ENCODE assay signal across 1 cellular context in the genomic region with DNA sequence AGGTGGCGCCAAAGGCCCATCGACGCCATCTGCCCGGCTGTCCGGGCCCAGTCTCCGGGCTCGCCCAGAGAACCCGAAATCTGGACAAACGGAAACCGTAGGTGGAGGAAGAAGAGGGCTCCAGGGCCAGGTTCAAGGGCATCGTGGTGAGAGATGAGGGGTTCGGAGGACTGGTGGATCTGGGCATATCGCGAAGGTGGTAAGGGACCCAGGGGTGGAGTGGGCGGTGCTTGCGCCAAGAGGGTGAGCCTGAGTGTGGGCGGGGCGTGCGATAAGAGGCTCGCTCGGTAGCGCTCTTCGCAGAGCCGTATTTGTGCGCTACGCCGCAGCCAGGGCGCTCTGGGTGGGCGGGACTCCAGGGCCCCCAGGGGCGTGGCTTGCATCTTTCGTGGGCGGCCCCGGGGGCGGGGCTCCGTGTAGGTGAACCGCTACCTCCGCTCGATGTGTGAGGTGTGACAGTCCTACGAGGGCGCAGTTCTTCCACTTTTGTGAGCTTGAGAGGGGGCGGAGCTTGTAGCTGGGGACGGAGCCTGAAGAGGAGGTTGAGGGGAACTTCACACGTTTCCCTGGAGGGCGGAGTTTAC.
TF ChIP-seq lines count a peak whose summit lies in the region.

No MANE protein-coding gene starts in this region.

TF ChIP-seq in HepG2, 621 proteins besides CTCF, POLR2A, EP300 and RAD21 (continued from another document and continues in another):
- TF ChIP-seq, protein P1, sequence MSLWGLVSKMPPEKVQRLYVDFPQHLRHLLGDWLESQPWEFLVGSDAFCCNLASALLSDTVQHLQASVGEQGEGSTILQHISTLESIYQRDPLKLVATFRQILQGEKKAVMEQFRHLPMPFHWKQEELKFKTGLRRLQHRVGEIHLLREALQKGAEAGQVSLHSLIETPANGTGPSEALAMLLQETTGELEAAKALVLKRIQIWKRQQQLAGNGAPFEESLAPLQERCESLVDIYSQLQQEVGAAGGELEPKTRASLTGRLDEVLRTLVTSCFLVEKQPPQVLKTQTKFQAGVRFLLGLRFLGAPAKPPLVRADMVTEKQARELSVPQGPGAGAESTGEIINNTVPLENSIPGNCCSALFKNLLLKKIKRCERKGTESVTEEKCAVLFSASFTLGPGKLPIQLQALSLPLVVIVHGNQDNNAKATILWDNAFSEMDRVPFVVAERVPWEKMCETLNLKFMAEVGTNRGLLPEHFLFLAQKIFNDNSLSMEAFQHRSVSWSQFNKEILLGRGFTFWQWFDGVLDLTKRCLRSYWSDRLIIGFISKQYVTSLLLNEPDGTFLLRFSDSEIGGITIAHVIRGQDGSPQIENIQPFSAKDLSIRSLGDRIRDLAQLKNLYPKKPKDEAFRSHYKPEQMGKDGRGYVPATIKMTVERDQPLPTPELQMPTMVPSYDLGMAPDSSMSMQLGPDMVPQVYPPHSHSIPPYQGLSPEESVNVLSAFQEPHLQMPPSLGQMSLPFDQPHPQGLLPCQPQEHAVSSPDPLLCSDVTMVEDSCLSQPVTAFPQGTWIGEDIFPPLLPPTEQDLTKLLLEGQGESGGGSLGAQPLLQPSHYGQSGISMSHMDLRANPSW (CRISPR knock-in tag; IDR thresholded peaks at IDR 0.05; ENCODE audit: borderline replicate concordance) = peak; percentile 78; the same call in 1 of the 2 replicates
- TF ChIP-seq RAD51 (IDR thresholded peaks at IDR 0.05; ENCODE audit: borderline replicate concordance) (no peak), NFKBIZ (CRISPR knock-in tag; IDR thresholded peaks at IDR 0.05) (0 out of 2 replicates have a peak, but pooled peaks have one; percentile 26), ATF7-NPFF (CRISPR knock-in tag; IDR thresholded peaks at IDR 0.05; ENCODE audit: low read depth) (0 out of 2 replicates have a peak, but pooled peaks have one; percentile 12), TARDBP (CRISPR knock-in tag; IDR thresholded peaks at IDR 0.05) (peak; percentile 83), DMAP1 (CRISPR knock-in tag; IDR thresholded peaks at IDR 0.05) (peak; percentile 68; the same call in 1 of the 2 replicates), POLR2AphosphoS2 (IDR thresholded peaks at IDR 0.05; ENCODE audit: low read depth, low read length) (no peak), ATM (IDR thresholded peaks at IDR 0.05; ENCODE audit: borderline replicate concordance) (no peak), ZNF564 (CRISPR knock-in tag; IDR thresholded peaks at IDR 0.05) (no peak), ZNF431 (CRISPR knock-in tag; IDR thresholded peaks at IDR 0.05; ENCODE audit: borderline replicate concordance, low read depth) (no peak; the same call in 1 of the 2 replicates), LCORL (IDR thresholded peaks at IDR 0.05) (no peak), LCORL (CRISPR knock-in tag; IDR thresholded peaks at IDR 0.05) (peak; percentile 58), MAZ (IDR thresholded peaks at IDR 0.05; ENCODE audit: borderline replicate concordance, low read depth, low read length) (peak; percentile 29; the same call in 1 of the 2 replicates), MAZ (CRISPR knock-in tag; IDR thresholded peaks at IDR 0.05; ENCODE audit: low read depth) (no peak; the same call in none of the 2 replicates), ZNF7 (CRISPR knock-in tag; IDR thresholded peaks at IDR 0.05) (peak; percentile 67), PHF5A (CRISPR knock-in tag; IDR thresholded peaks at IDR 0.05; ENCODE audit: low read depth, unreplicated experiment) (peak; percentile 80), TGIF2 (CRISPR knock-in tag; IDR thresholded peaks at IDR 0.05) (peak; percentile 74; the same call in 1 of the 2 replicates), HNRNPL (IDR thresholded peaks at IDR 0.05; ENCODE audit: low read depth, low read length) (0 out of 2 replicates have a peak, but pooled peaks have one; percentile 68), ZNF660 (CRISPR knock-in tag; IDR thresholded peaks at IDR 0.05; ENCODE audit: borderline replicate concordance, low read depth) (no peak), ZNF569 (CRISPR knock-in tag; IDR thresholded peaks at IDR 0.05; ENCODE audit: borderline replicate concordance) (no peak), HOXD1 (CRISPR knock-in tag; IDR thresholded peaks at IDR 0.05) (peak; percentile 64; the same call in 1 of the 2 replicates), ZNF724P (CRISPR knock-in tag; IDR thresholded peaks at IDR 0.05; ENCODE audit: borderline replicate concordance) (no peak), FOXO1 (CRISPR knock-in tag; IDR thresholded peaks at IDR 0.05) (no peak), MED13 (CRISPR knock-in tag; IDR thresholded peaks at IDR 0.05) (peak; percentile 82), NFYC (CRISPR knock-in tag; IDR thresholded peaks at IDR 0.05) (no peak), NCOA1 (CRISPR knock-in tag; IDR thresholded peaks at IDR 0.05) (no peak), ZNF331 (CRISPR knock-in tag; IDR thresholded peaks at IDR 0.05) (0 out of 2 replicates have a peak, but pooled peaks have one; percentile 16), TOE1 (CRISPR knock-in tag; IDR thresholded peaks at IDR 0.05) (no peak), GFI1 (CRISPR knock-in tag; IDR thresholded peaks at IDR 0.05; ENCODE audit: borderline replicate concordance) (peak; percentile 76), IRX3 (CRISPR knock-in tag; IDR thresholded peaks at IDR 0.05; ENCODE audit: borderline replicate concordance, low read depth) (0 out of 2 replicates have a peak, but pooled peaks have one; percentile 41), CBX1 (IDR thresholded peaks at IDR 0.05; ENCODE audit: low read depth) (no peak), RFX1 (IDR thresholded peaks at IDR 0.05) (no peak), ZNF749 (CRISPR knock-in tag; IDR thresholded peaks at IDR 0.05; ENCODE audit: borderline replicate concordance) (0 out of 2 replicates have a peak, but pooled peaks have one; percentile 8), MED1 (CRISPR knock-in tag; IDR thresholded peaks at IDR 0.05) (peak; percentile 30; the same call in 1 of the 2 replicates)
- TF ChIP-seq, protein P2, sequence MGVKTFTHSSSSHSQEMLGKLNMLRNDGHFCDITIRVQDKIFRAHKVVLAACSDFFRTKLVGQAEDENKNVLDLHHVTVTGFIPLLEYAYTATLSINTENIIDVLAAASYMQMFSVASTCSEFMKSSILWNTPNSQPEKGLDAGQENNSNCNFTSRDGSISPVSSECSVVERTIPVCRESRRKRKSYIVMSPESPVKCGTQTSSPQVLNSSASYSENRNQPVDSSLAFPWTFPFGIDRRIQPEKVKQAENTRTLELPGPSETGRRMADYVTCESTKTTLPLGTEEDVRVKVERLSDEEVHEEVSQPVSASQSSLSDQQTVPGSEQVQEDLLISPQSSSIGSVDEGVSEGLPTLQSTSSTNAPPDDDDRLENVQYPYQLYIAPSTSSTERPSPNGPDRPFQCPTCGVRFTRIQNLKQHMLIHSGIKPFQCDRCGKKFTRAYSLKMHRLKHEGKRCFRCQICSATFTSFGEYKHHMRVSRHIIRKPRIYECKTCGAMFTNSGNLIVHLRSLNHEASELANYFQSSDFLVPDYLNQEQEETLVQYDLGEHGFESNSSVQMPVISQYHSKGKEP (CRISPR knock-in tag; IDR thresholded peaks at IDR 0.05) = no peak
- TF ChIP-seq, protein P3, sequence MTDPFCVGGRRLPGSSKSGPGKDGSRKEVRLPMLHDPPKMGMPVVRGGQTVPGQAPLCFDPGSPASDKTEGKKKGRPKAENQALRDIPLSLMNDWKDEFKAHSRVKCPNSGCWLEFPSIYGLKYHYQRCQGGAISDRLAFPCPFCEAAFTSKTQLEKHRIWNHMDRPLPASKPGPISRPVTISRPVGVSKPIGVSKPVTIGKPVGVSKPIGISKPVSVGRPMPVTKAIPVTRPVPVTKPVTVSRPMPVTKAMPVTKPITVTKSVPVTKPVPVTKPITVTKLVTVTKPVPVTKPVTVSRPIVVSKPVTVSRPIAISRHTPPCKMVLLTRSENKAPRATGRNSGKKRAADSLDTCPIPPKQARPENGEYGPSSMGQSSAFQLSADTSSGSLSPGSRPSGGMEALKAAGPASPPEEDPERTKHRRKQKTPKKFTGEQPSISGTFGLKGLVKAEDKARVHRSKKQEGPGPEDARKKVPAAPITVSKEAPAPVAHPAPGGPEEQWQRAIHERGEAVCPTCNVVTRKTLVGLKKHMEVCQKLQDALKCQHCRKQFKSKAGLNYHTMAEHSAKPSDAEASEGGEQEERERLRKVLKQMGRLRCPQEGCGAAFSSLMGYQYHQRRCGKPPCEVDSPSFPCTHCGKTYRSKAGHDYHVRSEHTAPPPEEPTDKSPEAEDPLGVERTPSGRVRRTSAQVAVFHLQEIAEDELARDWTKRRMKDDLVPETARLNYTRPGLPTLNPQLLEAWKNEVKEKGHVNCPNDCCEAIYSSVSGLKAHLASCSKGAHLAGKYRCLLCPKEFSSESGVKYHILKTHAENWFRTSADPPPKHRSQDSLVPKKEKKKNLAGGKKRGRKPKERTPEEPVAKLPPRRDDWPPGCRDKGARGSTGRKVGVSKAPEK (CRISPR knock-in tag; IDR thresholded peaks at IDR 0.05; ENCODE audit: borderline replicate concordance) = no peak
- TF ChIP-seq, protein P4, sequence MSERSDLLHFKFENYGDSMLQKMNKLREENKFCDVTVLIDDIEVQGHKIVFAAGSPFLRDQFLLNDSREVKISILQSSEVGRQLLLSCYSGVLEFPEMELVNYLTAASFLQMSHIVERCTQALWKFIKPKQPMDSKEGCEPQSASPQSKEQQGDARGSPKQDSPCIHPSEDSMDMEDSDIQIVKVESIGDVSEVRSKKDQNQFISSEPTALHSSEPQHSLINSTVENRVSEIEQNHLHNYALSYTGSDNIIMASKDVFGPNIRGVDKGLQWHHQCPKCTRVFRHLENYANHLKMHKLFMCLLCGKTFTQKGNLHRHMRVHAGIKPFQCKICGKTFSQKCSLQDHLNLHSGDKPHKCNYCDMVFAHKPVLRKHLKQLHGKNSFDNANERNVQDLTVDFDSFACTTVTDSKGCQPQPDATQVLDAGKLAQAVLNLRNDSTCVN (CRISPR knock-in tag; IDR thresholded peaks at IDR 0.05; ENCODE audit: borderline replicate concordance) = 0 out of 2 replicates have a peak, but pooled peaks have one; percentile 9
- TF ChIP-seq, protein P5, sequence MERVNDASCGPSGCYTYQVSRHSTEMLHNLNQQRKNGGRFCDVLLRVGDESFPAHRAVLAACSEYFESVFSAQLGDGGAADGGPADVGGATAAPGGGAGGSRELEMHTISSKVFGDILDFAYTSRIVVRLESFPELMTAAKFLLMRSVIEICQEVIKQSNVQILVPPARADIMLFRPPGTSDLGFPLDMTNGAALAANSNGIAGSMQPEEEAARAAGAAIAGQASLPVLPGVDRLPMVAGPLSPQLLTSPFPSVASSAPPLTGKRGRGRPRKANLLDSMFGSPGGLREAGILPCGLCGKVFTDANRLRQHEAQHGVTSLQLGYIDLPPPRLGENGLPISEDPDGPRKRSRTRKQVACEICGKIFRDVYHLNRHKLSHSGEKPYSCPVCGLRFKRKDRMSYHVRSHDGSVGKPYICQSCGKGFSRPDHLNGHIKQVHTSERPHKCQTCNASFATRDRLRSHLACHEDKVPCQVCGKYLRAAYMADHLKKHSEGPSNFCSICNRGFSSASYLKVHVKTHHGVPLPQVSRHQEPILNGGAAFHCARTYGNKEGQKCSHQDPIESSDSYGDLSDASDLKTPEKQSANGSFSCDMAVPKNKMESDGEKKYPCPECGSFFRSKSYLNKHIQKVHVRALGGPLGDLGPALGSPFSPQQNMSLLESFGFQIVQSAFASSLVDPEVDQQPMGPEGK (CRISPR knock-in tag; IDR thresholded peaks at IDR 0.05) = peak; percentile 70; the same call in 1 of the 2 replicates
- TF ChIP-seq, protein P6, sequence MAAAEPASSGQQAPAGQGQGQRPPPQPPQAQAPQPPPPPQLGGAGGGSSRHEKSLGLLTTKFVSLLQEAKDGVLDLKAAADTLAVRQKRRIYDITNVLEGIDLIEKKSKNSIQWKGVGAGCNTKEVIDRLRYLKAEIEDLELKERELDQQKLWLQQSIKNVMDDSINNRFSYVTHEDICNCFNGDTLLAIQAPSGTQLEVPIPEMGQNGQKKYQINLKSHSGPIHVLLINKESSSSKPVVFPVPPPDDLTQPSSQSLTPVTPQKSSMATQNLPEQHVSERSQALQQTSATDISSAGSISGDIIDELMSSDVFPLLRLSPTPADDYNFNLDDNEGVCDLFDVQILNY (CRISPR knock-in tag; conservative IDR thresholded peaks at IDR 0.05) = no peak
- TF ChIP-seq, protein P7, sequence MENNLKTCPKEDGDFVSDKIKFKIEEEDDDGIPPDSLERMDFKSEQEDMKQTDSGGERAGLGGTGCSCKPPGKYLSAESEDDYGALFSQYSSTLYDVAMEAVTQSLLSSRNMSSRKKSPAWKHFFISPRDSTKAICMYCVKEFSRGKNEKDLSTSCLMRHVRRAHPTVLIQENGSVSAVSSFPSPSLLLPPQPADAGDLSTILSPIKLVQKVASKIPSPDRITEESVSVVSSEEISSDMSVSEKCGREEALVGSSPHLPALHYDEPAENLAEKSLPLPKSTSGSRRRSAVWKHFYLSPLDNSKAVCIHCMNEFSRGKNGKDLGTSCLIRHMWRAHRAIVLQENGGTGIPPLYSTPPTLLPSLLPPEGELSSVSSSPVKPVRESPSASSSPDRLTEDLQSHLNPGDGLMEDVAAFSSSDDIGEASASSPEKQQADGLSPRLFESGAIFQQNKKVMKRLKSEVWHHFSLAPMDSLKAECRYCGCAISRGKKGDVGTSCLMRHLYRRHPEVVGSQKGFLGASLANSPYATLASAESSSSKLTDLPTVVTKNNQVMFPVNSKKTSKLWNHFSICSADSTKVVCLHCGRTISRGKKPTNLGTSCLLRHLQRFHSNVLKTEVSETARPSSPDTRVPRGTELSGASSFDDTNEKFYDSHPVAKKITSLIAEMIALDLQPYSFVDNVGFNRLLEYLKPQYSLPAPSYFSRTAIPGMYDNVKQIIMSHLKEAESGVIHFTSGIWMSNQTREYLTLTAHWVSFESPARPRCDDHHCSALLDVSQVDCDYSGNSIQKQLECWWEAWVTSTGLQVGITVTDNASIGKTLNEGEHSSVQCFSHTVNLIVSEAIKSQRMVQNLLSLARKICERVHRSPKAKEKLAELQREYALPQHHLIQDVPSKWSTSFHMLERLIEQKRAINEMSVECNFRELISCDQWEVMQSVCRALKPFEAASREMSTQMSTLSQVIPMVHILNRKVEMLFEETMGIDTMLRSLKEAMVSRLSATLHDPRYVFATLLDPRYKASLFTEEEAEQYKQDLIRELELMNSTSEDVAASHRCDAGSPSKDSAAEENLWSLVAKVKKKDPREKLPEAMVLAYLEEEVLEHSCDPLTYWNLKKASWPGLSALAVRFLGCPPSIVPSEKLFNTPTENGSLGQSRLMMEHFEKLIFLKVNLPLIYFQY (CRISPR knock-in tag; IDR thresholded peaks at IDR 0.05; ENCODE audit: borderline replicate concordance) = peak; percentile 74; the same call in 1 of the 2 replicates
- TF ChIP-seq, protein P8, sequence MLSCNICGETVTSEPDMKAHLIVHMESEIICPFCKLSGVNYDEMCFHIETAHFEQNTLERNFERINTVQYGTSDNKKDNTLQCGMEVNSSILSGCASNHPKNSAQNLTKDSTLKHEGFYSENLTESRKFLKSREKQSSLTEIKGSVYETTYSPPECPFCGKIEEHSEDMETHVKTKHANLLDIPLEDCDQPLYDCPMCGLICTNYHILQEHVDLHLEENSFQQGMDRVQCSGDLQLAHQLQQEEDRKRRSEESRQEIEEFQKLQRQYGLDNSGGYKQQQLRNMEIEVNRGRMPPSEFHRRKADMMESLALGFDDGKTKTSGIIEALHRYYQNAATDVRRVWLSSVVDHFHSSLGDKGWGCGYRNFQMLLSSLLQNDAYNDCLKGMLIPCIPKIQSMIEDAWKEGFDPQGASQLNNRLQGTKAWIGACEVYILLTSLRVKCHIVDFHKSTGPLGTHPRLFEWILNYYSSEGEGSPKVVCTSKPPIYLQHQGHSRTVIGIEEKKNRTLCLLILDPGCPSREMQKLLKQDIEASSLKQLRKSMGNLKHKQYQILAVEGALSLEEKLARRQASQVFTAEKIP (CRISPR knock-in tag; IDR thresholded peaks at IDR 0.05; ENCODE audit: borderline replicate concordance) = no peak
